In the genomic region with DNA sequence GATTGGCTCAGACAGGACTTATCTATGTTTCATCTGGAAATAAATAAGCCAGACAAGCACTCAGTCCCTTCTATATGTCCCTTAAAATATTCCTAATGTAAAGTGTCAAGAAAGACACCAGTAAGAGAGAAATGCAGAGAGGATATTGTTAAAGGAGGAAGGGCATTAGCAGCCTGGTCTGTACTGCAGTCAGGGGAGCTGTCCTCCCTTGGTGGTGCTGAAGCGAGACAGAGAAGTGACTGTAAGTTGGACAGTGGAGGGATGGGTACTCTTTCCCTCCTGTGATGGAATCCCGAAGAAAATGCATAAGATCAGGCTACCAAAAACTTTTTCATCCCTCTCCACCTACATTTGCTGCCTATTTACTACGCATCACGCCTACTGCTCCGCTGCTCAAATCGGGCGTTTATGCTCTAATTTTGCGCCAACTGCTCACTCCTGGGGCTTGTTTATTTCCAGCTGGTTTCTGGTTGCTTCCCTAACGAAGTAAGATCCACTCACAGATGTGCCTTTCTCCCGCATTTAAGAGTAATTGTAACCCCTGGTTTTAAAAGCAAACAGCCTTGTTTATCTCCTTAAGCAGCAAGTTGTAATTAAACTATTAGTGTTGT, we compare ENCODE assay signal across 9 cellular contexts. TPM values are rescaled to one million over a fixed set of nuclear protein-coding genes. Genes with fewer than 3 reads are reported as not detected.
DNase-seq lines count a peak whose midpoint lies in the region; ATAC-seq and TF ChIP-seq lines count a peak whose summit lies in the region.
"Had no signal": no experiment of that assay in that cellular context is flagged by ENCODE, and none has a peak within 500 bp of the region (broad histone marks: within the 10 kb centered on the region; RNA-seq: fewer than 3 reads in every experiment).

No MANE protein-coding gene starts in this region.

- no peak overlapping the region for H3K27ac Mint-ChIP-seq in osteocyte (ENCODE audit: unreplicated experiment)
- H3K27ac Mint-ChIP-seq in CD8-positive, alpha-beta memory T cell, result no peak overlapping the region

- H3K18ac ChIP-seq in mesendoderm (ENCODE audit: low read length), result no peak overlapping the region

- H3K9ac ChIP-seq in mesendoderm (ENCODE audit: low read length), result no peak overlapping the region

- no peak overlapping the region for H4K5ac ChIP-seq in mesendoderm (ENCODE audit: low read length)

- H3K4me3 Mint-ChIP-seq in osteocyte (ENCODE audit: unreplicated experiment), result no peak overlapping the region
- no peak overlapping the region for H3K4me3 Mint-ChIP-seq in CD8-positive, alpha-beta memory T cell

- H2BK5ac ChIP-seq in mesendoderm (ENCODE audit: low read length), result no peak overlapping the region

- H3K79me1 ChIP-seq in mesendoderm (ENCODE audit: low read length), result no peaks in the 10 kb centered on the region

- ATAC-seq in GM18858 (IDR thresholded peaks at IDR 0.05; ENCODE audit: unreplicated experiment), result no peak

- POLR2A ChIA-PET in CD8-positive, alpha-beta memory T cell (lab: Charles Lee), result no interaction called here

- peaks cover 42% of the 10 kb centered on the region for H3K27me3 Mint-ChIP-seq in osteocyte (ENCODE audit: unreplicated experiment)
- H3K27me3 Mint-ChIP-seq in CD8-positive, alpha-beta memory T cell, result peaks cover 19 to 39% of the 10 kb centered on the region in 2 donors

- H3K4ac ChIP-seq in mesendoderm (ENCODE audit: low read depth, low read length), result no peak overlapping the region

- H3K27ac ChIP-seq in mesendoderm (ENCODE audit: low read depth, low read length), result no peak overlapping the region
- H3K27ac ChIP-seq in CD8-positive, alpha-beta memory T cell (ENCODE audit: low read depth, low read length), result no peak overlapping the region
- H3K27ac ChIP-seq: Peyer's patch had no signal

- H3K23ac ChIP-seq in mesendoderm (ENCODE audit: low read length), result no peak overlapping the region

- TF ChIP-seq CTCF in osteocyte (IDR thresholded peaks at IDR 0.05), result no peak

- H4K8ac ChIP-seq in mesendoderm (ENCODE audit: low read depth, low read length), result no peak overlapping the region

- no peak overlapping the region for H2BK15ac ChIP-seq in mesendoderm (replicated peaks; ENCODE audit: low read depth)

- no peaks in the 10 kb centered on the region for H3K36me3 ChIP-seq in mesendoderm (ENCODE audit: control insufficient read depth, insufficient read depth, low read length)
- H3K36me3 ChIP-seq in CD8-positive, alpha-beta memory T cell (ENCODE audit: insufficient read depth, low read length), result no peaks in the 10 kb centered on the region
- H3K36me3 ChIP-seq: Peyer's patch had no signal

- H3K27me3 ChIP-seq in mesendoderm (ENCODE audit: insufficient read depth, low read length, poor library complexity), result no peaks in the 10 kb centered on the region
- H3K27me3 ChIP-seq in CD8-positive, alpha-beta memory T cell (ENCODE audit: insufficient read depth, low read length, poor library complexity, severe bottlenecking), result no peaks in the 10 kb centered on the region

- H2BK120ac ChIP-seq in mesendoderm (ENCODE audit: low read depth, low read length), result no peak overlapping the region

- H3K56ac ChIP-seq in mesendoderm (ENCODE audit: low read length), result no peak overlapping the region

- WGBS in mesendoderm (ENCODE audit: extremely low coverage, insufficient coverage, low lambda C conversion rate), result no CpG with 5 or more reads among the region's 10 CpGs

- no peaks in the 10 kb centered on the region for H3K79me2 ChIP-seq in mesendoderm (ENCODE audit: control insufficient read depth, insufficient read depth, low read length)

- H3K4me3 ChIP-seq in mesendoderm (ENCODE audit: low read length), result no peak overlapping the region
- H3K4me3 ChIP-seq in CD8-positive, alpha-beta memory T cell (ENCODE audit: low read length), result no peak overlapping the region
- H3K4me3 ChIP-seq: Peyer's patch had no signal

- no peaks in the 10 kb centered on the region for H3K36me3 Mint-ChIP-seq in osteocyte (ENCODE audit: unreplicated experiment)
- peaks cover 0 to 2% (median 0%) of the 10 kb centered on the region in 3 donors for H3K36me3 Mint-ChIP-seq in CD8-positive, alpha-beta memory T cell

- H3K4me1 ChIP-seq in mesendoderm (ENCODE audit: control insufficient read depth, low read depth, low read length), result no peaks in the 10 kb centered on the region
- no peaks in the 10 kb centered on the region for H3K4me1 ChIP-seq in CD8-positive, alpha-beta memory T cell (ENCODE audit: insufficient read depth, low read length)
- H3K4me1 ChIP-seq: Peyer's patch had no signal

- H3K9me3 ChIP-seq in CD8-positive, alpha-beta memory T cell (ENCODE audit: low read length), result no peaks in the 10 kb centered on the region
- H3K9me3 ChIP-seq: Peyer's patch had no signal

- DNase-seq in NK-92 treated with Interleukin-12 subunit alpha and Interleukin-12 subunit beta, amount 100 ng/mL, for 24 hours (lab: John Stamatoyannopoulos, UW), result peak; percentile 16
- no peak for DNase-seq in NK-92 (lab: John Stamatoyannopoulos, UW; ENCODE audit: unreplicated experiment)
- DNase-seq in RPMI7951 (ENCODE audit: low read depth), result peak; percentile 59
- DNase-seq in cerebellar cortex (ENCODE audit: low spot score), result peak; percentile 27
- peak; percentile 78 for DNase-seq in mesendoderm
- DNase-seq in osteocyte (ENCODE audit: extremely low spot score, unreplicated experiment), result no peak
- DNase-seq in CD8-positive, alpha-beta memory T cell, result no peak

- peaks cover 5% of the 10 kb centered on the region for H3K9me3 Mint-ChIP-seq in osteocyte (ENCODE audit: unreplicated experiment)
- peaks cover 6 to 14% (median 9%) of the 10 kb centered on the region in 5 donors for H3K9me3 Mint-ChIP-seq in CD8-positive, alpha-beta memory T cell

- peaks cover 6% of the 10 kb centered on the region for H3K4me1 Mint-ChIP-seq in osteocyte (ENCODE audit: unreplicated experiment)
- peaks cover 0 to 3% (median 0%) of the 10 kb centered on the region in 3 donors for H3K4me1 Mint-ChIP-seq in CD8-positive, alpha-beta memory T cell

- CTCF ChIA-PET in CD8-positive, alpha-beta memory T cell (lab: Charles Lee), result no interaction called here

- H2AK5ac ChIP-seq in mesendoderm (ENCODE audit: low read length), result no peak overlapping the region

- H3K4me2 ChIP-seq in mesendoderm (ENCODE audit: low read length), result no peak overlapping the region

RNA-seq across cellular contexts. Expression of a gene that starts 35.2 kb away (rescaled TPM):
- 1.9 and 5.9 TPM in 2 replicates for total RNA-seq in RPMI7951 (2014; rRNA removed; shearing (Covaris generic))
- polyA plus RNA-seq in mesendoderm (2013, experiment 1 of 2), result 5.7 TPM
- polyA plus RNA-seq in mesendoderm (2013, experiment 2 of 2), result 5.7 TPM
- total RNA-seq in osteocyte, result 1.0 and 1.6 TPM in 2 replicates
- under 1 TPM; 0.04 TPM for total RNA-seq in CD8-positive, alpha-beta memory T cell
- polyA plus RNA-seq in CD8-positive, alpha-beta memory T cell, result 0.38 TPM

Comparison
In these comparisons a context has a peak if more than half of its experiments do, and no peak if none do; other contexts are left out.
1. DNase-seq: peak in NK-92 treated with Interleukin-12 subunit alpha and Interleukin-12 subunit beta, amount 100 ng/mL, for 24 hours (single experiment), RPMI7951 (single experiment), cerebellar cortex (single experiment) and mesendoderm (single experiment); none in NK-92 (single experiment), osteocyte (single experiment) and CD8-positive, alpha-beta memory T cell (0 of 5).